ENCODE assay signal across 27 cellular contexts in the genomic region with DNA sequence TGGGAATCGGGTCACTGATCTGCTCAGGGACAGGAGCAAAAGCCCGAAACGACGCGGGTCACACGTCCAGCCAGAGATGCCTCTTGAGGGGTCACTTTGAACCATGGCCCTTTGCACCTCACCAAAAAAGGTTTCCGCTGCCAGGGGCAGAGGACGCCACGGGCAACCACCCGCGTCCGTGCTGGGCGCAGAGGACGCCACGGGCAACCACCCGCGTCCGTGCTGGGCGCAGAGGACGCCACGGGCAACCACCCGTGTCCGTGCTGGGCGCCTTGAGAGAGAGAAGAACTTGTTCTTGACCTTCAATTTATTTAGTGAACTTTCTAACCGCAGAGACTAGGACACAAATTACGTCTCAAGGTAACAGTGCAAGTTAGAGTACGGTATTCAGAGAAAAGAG. TPM values are rescaled to one million over a fixed set of nuclear protein-coding genes. Genes with fewer than 3 reads are reported as not detected.
DNase-seq lines count a peak whose midpoint lies in the region; ATAC-seq and TF ChIP-seq lines count a peak whose summit lies in the region.
"Had no signal": no experiment of that assay in that cellular context is flagged by ENCODE, and none has a peak within 500 bp of the region (broad histone marks: within the 10 kb centered on the region; RNA-seq: fewer than 3 reads in every experiment).

No MANE protein-coding gene starts in this region.

- no peaks in the 10 kb centered on the region for H3K27me3 Mint-ChIP-seq in IgD-negative memory B cell
- H3K27me3 Mint-ChIP-seq: activated naive CD8-positive, alpha-beta T cell treated with anti-CD3 and anti-CD28 coated beads, Interleukin-2, amount 10 ng/mL, durations not matched to agents 7 days and 5 days had no signal

- peaks cover 0 to 11% (median 3%) of the 10 kb centered on the region in 11 experiments; a peak in 7 of 22 replicates for H3K27me3 ChIP-seq in BLaER1 treated with 17β-estradiol and CSF1 and Interleukin-3, amounts not matched to agents 10 nM and 100 nM
- H3K27me3 ChIP-seq in iPS-15b (ENCODE audit: control insufficient read depth, insufficient read depth, low read length) = peaks cover 7% of the 10 kb centered on the region
- peaks cover 3% of the 10 kb centered on the region for H3K27me3 ChIP-seq in foreskin keratinocyte
- H3K27me3 ChIP-seq: ascending aorta, pancreas, SJSA1, testis had no signal

- peak overlapping the region in 3 of 11 experiments; percentile 1 to 27 (median 12); a peak in 1 of 22 replicates for H3K9ac ChIP-seq in BLaER1 treated with 17β-estradiol and CSF1 and Interleukin-3, amounts not matched to agents 10 nM and 100 nM
- no peak overlapping the region for H3K9ac ChIP-seq in iPS-15b (ENCODE audit: low read depth, low read length)

- DNase-seq in retinal pigment epithelial cell (ENCODE audit: low read depth) = no peak
- DNase-seq in NCI-H2107 (lab: John Stamatoyannopoulos, UW) = no peak
- no peak for DNase-seq in LoVo (ENCODE audit: low spot score)
- no peak for DNase-seq in foreskin keratinocyte
- DNase-seq: activated CD4-positive, alpha-beta T cell treated with anti-CD3 and anti-CD28 coated beads for 48 hours; activated gamma-delta T cell treated with Interleukin-2 at 50 U/mL for 16 hours; activated naive CD8-positive, alpha-beta T cell treated with anti-CD3 and anti-CD28 coated beads, Interleukin-2, amount 10 ng/mL, durations not matched to agents 7 days and 5 days; activated T-cell treated with anti-CD3 and anti-CD28 coated beads, Interleukin-2, amount 50 U/mL, for 4 hours; AML-193; effector CD4-positive, alpha-beta T cell; mammary epithelial cell; NCI-H1048; NCI-H510A; stimulated activated CD4-positive, alpha-beta T cell treated with anti-CD3 and anti-CD28 coated beads, Interleukin-1b, Interleukin-23, amount 100 ng/mL, for 48 hours; stimulated activated naive CD8-positive, alpha-beta T cell treated with anti-CD3 and anti-CD28 coated beads, Interleukin-15, Interleukin-2, amounts not matched to agents 100 U/mL and 50 U/mL, for 24 hours; T-helper 9 cell; WERI-Rb-1 had no signal

- no peaks in the 10 kb centered on the region for H3K9me3 Mint-ChIP-seq in IgD-negative memory B cell
- H3K9me3 Mint-ChIP-seq: activated naive CD8-positive, alpha-beta T cell treated with anti-CD3 and anti-CD28 coated beads, Interleukin-2, amount 10 ng/mL, durations not matched to agents 7 days and 5 days; activated T-cell treated with anti-CD3 and anti-CD28 coated beads, Interleukin-2, amount 50 U/mL, for 4 hours had no signal

- peaks cover 0 to 85% (median 0%) of the 10 kb centered on the region in 11 experiments; a peak in 10 of 22 replicates for H3K36me3 ChIP-seq in BLaER1 treated with 17β-estradiol and CSF1 and Interleukin-3, amounts not matched to agents 10 nM and 100 nM
- no peaks in the 10 kb centered on the region for H3K36me3 ChIP-seq in iPS-15b (ENCODE audit: control insufficient read depth, insufficient read depth, low read length)
- H3K36me3 ChIP-seq: cardiac muscle cell, pancreas, SJSA1 had no signal

- TF ChIP-seq CTCF in retinal pigment epithelial cell (conservative IDR thresholded peaks at IDR 0.05; ENCODE audit: low read depth, low read length) (no peak), foreskin keratinocyte (conservative IDR thresholded peaks at IDR 0.05) (no peak)

- H3K4me1 ChIP-seq in BLaER1 treated with 17β-estradiol and CSF1 and Interleukin-3, amounts not matched to agents 10 nM and 100 nM = peaks cover 25 to 46% (median 43%) of the 10 kb centered on the region in 10 experiments
- H3K4me1 ChIP-seq in iPS-15b (ENCODE audit: control insufficient read depth, insufficient read depth, low read length) = no peaks in the 10 kb centered on the region
- no peaks in the 10 kb centered on the region for H3K4me1 ChIP-seq in foreskin keratinocyte
- H3K4me1 ChIP-seq: pancreas, SJSA1 had no signal

- ATAC-seq in foreskin keratinocyte (no peak), GM18498 (IDR thresholded peaks at IDR 0.05; ENCODE audit: unreplicated experiment) (no peak)
- ATAC-seq: activated T-cell treated with anti-CD3 and anti-CD28 coated beads, Interleukin-2, amount 50 U/mL, for 4 hours; stimulated activated naive CD8-positive, alpha-beta T cell treated with anti-CD3 and anti-CD28 coated beads, Interleukin-15, Interleukin-2, amounts not matched to agents 100 U/mL and 50 U/mL, for 24 hours had no signal

- no peak overlapping the region for H3K4me3 ChIP-seq in BLaER1 treated with 17β-estradiol and CSF1 and Interleukin-3, amounts not matched to agents 10 nM and 100 nM
- peak overlapping the region; percentile 39 for H3K4me3 ChIP-seq in iPS-15b (ENCODE audit: low read depth, low read length)
- peak overlapping the region; percentile 31 for H3K4me3 ChIP-seq in retinal pigment epithelial cell (ENCODE audit: low read length)
- H3K4me3 ChIP-seq: cardiac muscle cell, pancreas, SJSA1 had no signal

- no peak overlapping the region for H3K27ac ChIP-seq in BLaER1 treated with 17β-estradiol and CSF1 and Interleukin-3, amounts not matched to agents 10 nM and 100 nM
- H3K27ac ChIP-seq in foreskin keratinocyte = no peak overlapping the region
- H3K27ac ChIP-seq: ascending aorta, cardiac muscle cell, epithelial cell of prostate, pancreas, SJSA1, testis, WERI-Rb-1 had no signal

- H3K36me3 Mint-ChIP-seq in IgD-negative memory B cell = no peaks in the 10 kb centered on the region

- peaks cover 22 to 90% (median 57%) of the 10 kb centered on the region in 11 experiments for H4K20me1 ChIP-seq in BLaER1 treated with 17β-estradiol and CSF1 and Interleukin-3, amounts not matched to agents 10 nM and 100 nM

- peak overlapping the region in 1 of 4 donors; percentile 79 for H3K4me3 Mint-ChIP-seq in IgD-negative memory B cell
- H3K4me3 Mint-ChIP-seq: activated naive CD8-positive, alpha-beta T cell treated with anti-CD3 and anti-CD28 coated beads, Interleukin-2, amount 10 ng/mL, durations not matched to agents 7 days and 5 days; activated T-cell treated with anti-CD3 and anti-CD28 coated beads, Interleukin-2, amount 50 U/mL, for 4 hours had no signal

- peak overlapping the region in 2 of 3 donors; percentile 40 to 85 for H3K27ac Mint-ChIP-seq in IgD-negative memory B cell
- H3K27ac Mint-ChIP-seq: activated naive CD8-positive, alpha-beta T cell treated with anti-CD3 and anti-CD28 coated beads, Interleukin-2, amount 10 ng/mL, durations not matched to agents 7 days and 5 days had no signal

- H3K4me2 ChIP-seq in BLaER1 treated with 17β-estradiol and CSF1 and Interleukin-3, amounts not matched to agents 10 nM and 100 nM = peak overlapping the region in 8 of 11 experiments; percentile 53 to 76 (median 69); a peak in 16 of 22 replicates

- H3K9me3 ChIP-seq in BLaER1 treated with 17β-estradiol and CSF1 and Interleukin-3, amounts not matched to agents 10 nM and 100 nM (replicated peaks in 1 of 11) = no peaks in the 10 kb centered on the region
- no peaks in the 10 kb centered on the region for H3K9me3 ChIP-seq in iPS-15b (ENCODE audit: control insufficient read depth, insufficient read depth, low read length)
- H3K9me3 ChIP-seq: ascending aorta, pancreas, SJSA1, testis had no signal

- peaks cover 0 to 11% (median 5%) of the 10 kb centered on the region in 3 donors for H3K4me1 Mint-ChIP-seq in IgD-negative memory B cell
- H3K4me1 Mint-ChIP-seq: activated naive CD8-positive, alpha-beta T cell treated with anti-CD3 and anti-CD28 coated beads, Interleukin-2, amount 10 ng/mL, durations not matched to agents 7 days and 5 days had no signal

RNA-seq across cellular contexts. Expression of gene TIMM22, which starts 35.5 kb away (rescaled TPM):
- 21.2 TPM for polyA plus RNA-seq in IgD-negative memory B cell
- 16.4 and 17.6 TPM in 2 replicates for total RNA-seq in foreskin keratinocyte
- polyA plus RNA-seq in foreskin keratinocyte = 20.6 and 20.7 TPM in 2 replicates

RNA-seq across cellular contexts. Expression of gene NXN, which starts 52.8 kb away (rescaled TPM):
- polyA plus RNA-seq in IgD-negative memory B cell (0.18 TPM), foreskin keratinocyte (69.8 and 84.0 TPM in 2 replicates)
- total RNA-seq in foreskin keratinocyte = 74.7 and 94.8 TPM in 2 replicates

Comparison
In these comparisons a context has a peak if more than half of its experiments do, and no peak if none do; other contexts are left out.
1. H3K4me3 ChIP-seq: peak in iPS-15b (single experiment) and retinal pigment epithelial cell (single experiment); none in BLaER1 treated with 17β-estradiol and CSF1 and Interleukin-3, amounts not matched to agents 10 nM and 100 nM (0 of 10).
2. RNA of gene NXN, which starts 52.8 kb away (polyA plus RNA-seq): 69.8 to 84.0 TPM in foreskin keratinocyte; 0.18 TPM in IgD-negative memory B cell (single experiment); every median in the first group is over 10 times any median in the second.